ENCODE assay signal across 9 cellular contexts in the genomic region with DNA sequence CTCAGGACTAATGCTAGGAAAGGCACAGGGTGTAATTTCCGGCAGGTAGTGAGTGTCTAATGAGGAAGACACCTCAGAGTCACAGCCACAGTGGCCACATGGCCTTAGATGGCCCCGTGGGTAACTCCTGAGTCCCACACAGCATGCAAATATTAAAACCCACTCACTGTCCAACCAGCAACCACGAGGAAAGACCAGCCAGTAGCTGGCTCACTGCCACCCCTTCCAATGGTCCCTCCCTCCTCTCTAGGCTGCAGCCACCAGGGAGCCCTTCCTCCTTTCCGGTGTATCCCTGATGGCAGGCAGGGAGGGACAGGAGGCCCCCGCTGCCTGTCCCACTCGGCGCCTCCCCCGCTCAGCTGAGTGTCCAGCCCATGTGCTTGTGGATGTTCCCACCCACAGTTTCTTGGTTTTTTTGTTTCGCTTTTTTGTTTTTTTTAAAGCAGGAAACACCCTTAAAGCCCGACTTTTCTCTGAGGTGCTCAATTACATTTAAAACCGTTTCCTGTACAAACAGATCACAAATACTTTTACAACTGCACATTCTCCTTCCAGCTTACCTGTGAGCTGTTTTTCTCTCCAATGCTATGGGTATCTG. TPM values are rescaled to one million over a fixed set of nuclear protein-coding genes. Genes with fewer than 3 reads are reported as not detected.
DNase-seq lines count a peak whose midpoint lies in the region; ATAC-seq and TF ChIP-seq lines count a peak whose summit lies in the region.
"Had no signal": no experiment of that assay in that cellular context is flagged by ENCODE, and none has a peak within 500 bp of the region (broad histone marks: within the 10 kb centered on the region; RNA-seq: fewer than 3 reads in every experiment).

No MANE protein-coding gene starts in this region.

- H3K9me2 ChIP-seq in Loucy (replicated peaks; ENCODE audit: low read depth, low read length) = no peaks in the 10 kb centered on the region

- H3K9me3 ChIP-seq in BLaER1 (no peaks in the 10 kb centered on the region), Loucy (ENCODE audit: insufficient read depth, low read depth, low read length) (no peaks in the 10 kb centered on the region)

- H3K79me2 ChIP-seq in Loucy (ENCODE audit: insufficient read depth, low read length) = no peaks in the 10 kb centered on the region

- H3K27ac ChIP-seq in BLaER1 (peak overlapping the region; percentile 83), brain microvascular endothelial cell (no peak overlapping the region)

- peak; percentile 42 for DNase-seq in brain microvascular endothelial cell
- peak in 8 of 10 donors; percentile 14 to 77 (median 40) for DNase-seq in naive thymus-derived CD8-positive, alpha-beta T cell
- no peak for DNase-seq in NCI-H1092 (lab: John Stamatoyannopoulos, UW)
- DNase-seq in NCI-H345 (lab: John Stamatoyannopoulos, UW) = no peak
- no peak for DNase-seq in islet precursor cell
- DNase-seq: SW 1271 had no signal

- in situ Hi-C loops in brain microvascular endothelial cell (cut with HindIII; ENCODE audit: low pct_ligation_motif_present, low sequenced_read_pairs) = no loop called here

- no peaks in the 10 kb centered on the region for H3K27me3 Mint-ChIP-seq in naive thymus-derived CD8-positive, alpha-beta T cell

- H2AFZ ChIP-seq in Loucy (ENCODE audit: low read length) = peak overlapping the region; percentile 83

- H3K27ac Mint-ChIP-seq in naive thymus-derived CD8-positive, alpha-beta T cell = peak overlapping the region; percentile 85 to 95 (median 94)

- H3K4me3 ChIP-seq in BLaER1 (peak overlapping the region; percentile 53), Loucy (ENCODE audit: low read length, poor library complexity, severe bottlenecking) (peak overlapping the region; percentile 55), brain microvascular endothelial cell (ENCODE audit: low read depth, low read length) (peak overlapping the region; percentile 12)

- TF ChIP-seq CTCF in Loucy (conservative IDR thresholded peaks at IDR 0.05; ENCODE audit: low read length) (no peak), brain microvascular endothelial cell (IDR thresholded peaks at IDR 0.05; ENCODE audit: low read depth, low read length, missing control alignments) (no peak)

- no peaks in the 10 kb centered on the region for H3F3A ChIP-seq in Loucy (ENCODE audit: low read depth)

- peaks cover 0 to 41% (median 8%) of the 10 kb centered on the region in 3 donors for H3K36me3 Mint-ChIP-seq in naive thymus-derived CD8-positive, alpha-beta T cell

- H3K4me2 ChIP-seq in BLaER1 = peak overlapping the region; percentile 93
- peak overlapping the region; percentile 71 for H3K4me2 ChIP-seq in Loucy (ENCODE audit: low read depth, low read length, poor library complexity, severe bottlenecking)

- H3K4me3 Mint-ChIP-seq in naive thymus-derived CD8-positive, alpha-beta T cell = peak overlapping the region; percentile 78 to 98 (median 87)

- H3K9ac ChIP-seq in BLaER1 = peak overlapping the region; percentile 63
- peak overlapping the region; percentile 47 for H3K9ac ChIP-seq in Loucy (ENCODE audit: low read depth, low read length, poor library complexity, severe bottlenecking)

- no peaks in the 10 kb centered on the region for H3K27me3 ChIP-seq in BLaER1
- no peaks in the 10 kb centered on the region for H3K27me3 ChIP-seq in Loucy (ENCODE audit: insufficient read depth, low read length, poor library complexity, severe bottlenecking)
- H3K27me3 ChIP-seq in brain microvascular endothelial cell (replicated peaks) = no peaks in the 10 kb centered on the region

- peak; percentile 72 to 78 for ATAC-seq in naive thymus-derived CD8-positive, alpha-beta T cell
- no peak for ATAC-seq in GM18502 (IDR thresholded peaks at IDR 0.05; ENCODE audit: poor library complexity, unreplicated experiment)

- H4K20me1 ChIP-seq in BLaER1 = peaks cover 94% of the 10 kb centered on the region
- no peaks in the 10 kb centered on the region for H4K20me1 ChIP-seq in Loucy (ENCODE audit: insufficient read depth, low read length, poor library complexity, severe bottlenecking)

- H3K4me1 Mint-ChIP-seq in naive thymus-derived CD8-positive, alpha-beta T cell = peaks cover 51 to 82% (median 65%) of the 10 kb centered on the region in 4 donors

- H3K36me3 ChIP-seq in BLaER1 (peaks cover 59% of the 10 kb centered on the region), Loucy (ENCODE audit: insufficient read depth, low read length) (no peaks in the 10 kb centered on the region), brain microvascular endothelial cell (replicated peaks) (peaks cover 16% of the 10 kb centered on the region)

- no peaks in the 10 kb centered on the region for H3K9me3 Mint-ChIP-seq in naive thymus-derived CD8-positive, alpha-beta T cell

- H3K4me1 ChIP-seq in BLaER1 (peaks cover 81% of the 10 kb centered on the region), Loucy (ENCODE audit: insufficient read depth, low read length, poor library complexity, severe bottlenecking) (peaks cover 20% of the 10 kb centered on the region)

- POLR2A ChIA-PET in naive thymus-derived CD8-positive, alpha-beta T cell (lab: Charles Lee) = interaction anchor here (0.5 to 3.7 kb wide), 11 partner anchors 8 to 78 kb away, joined by 3 to 29 read pairs (median 4); a partner anchor contains a TSS

RNA-seq across cellular contexts. Expression of a gene that starts 9.2 kb away (rescaled TPM):
- 10 to 100 TPM; 36.4 to 42.1 TPM for total RNA-seq in naive thymus-derived CD8-positive, alpha-beta T cell
- polyA plus RNA-seq in naive thymus-derived CD8-positive, alpha-beta T cell = 10 to 100 TPM; 30.8 to 38.9 (median 37.5) TPM

Comparison
In these comparisons a context has a peak if more than half of its experiments do, and no peak if none do; other contexts are left out.
1. DNase-seq: peak in brain microvascular endothelial cell (single experiment) and naive thymus-derived CD8-positive, alpha-beta T cell (8 of 10); none in NCI-H1092 (single experiment), NCI-H345 (single experiment) and islet precursor cell (single experiment).
2. Peak in every context shown above with its lines, with median percentiles within 50 percentile points of each other: H3K4me3 ChIP-seq.